Comparison of ENCODE assay signal across 1 cellular context in the genomic region with DNA sequence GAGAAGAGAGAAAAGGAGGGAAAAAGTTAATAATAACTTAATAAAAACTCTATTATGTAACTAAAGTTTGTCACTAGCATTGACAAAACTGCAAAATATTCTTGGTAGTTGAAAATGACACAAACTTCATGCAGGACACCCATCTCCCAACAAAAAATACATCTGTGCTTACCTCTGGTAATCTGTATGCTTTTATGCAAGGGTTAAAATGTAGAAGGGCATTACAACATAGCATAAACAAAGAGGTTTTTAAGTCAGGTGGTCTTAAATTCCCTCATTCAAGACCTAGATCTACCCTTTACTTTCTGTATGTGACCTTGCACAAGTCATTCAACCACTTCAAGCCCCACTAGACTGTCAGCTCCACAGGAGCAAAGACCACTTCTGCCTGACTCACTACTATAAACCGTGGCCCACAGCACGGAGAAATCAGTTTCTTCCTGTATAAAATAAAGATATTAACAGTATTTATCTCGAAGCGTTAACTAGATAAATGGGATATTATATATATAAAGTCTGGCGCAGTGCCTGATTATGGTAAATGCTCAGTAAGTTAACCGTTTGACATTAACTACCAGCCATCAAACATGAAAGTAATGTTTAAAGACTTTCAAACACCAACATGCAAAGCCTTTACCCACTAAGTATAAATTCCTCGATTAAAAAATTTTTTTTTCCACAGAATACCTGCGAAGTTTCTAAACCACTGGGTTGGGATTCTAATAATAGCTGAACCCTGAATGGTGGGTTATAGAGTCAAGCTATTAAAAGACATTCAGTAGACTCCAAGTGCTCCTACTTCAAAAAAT.
A peak's percentile ranks its signal among the peaks of the same experiment; 100 is the strongest.
TF ChIP-seq lines count a peak whose summit lies in the region.

No MANE protein-coding gene starts in this region.

TF ChIP-seq in GM12878, 131 proteins besides CTCF, POLR2A, EP300 and RAD21 (continued from another document):
- no peak for TF ChIP-seq E4F1 (IDR thresholded peaks at IDR 0.05; ENCODE audit: borderline replicate concordance, partially characterized antibody)
- TF ChIP-seq NFIC (IDR thresholded peaks at IDR 0.05; ENCODE audit: low read depth, low read length) = 0 out of 2 replicates have a peak, but pooled peaks have one; percentile 42
- no peak for TF ChIP-seq POLR2AphosphoS2 (IDR thresholded peaks at IDR 0.05; ENCODE audit: low read depth, low read length)
- no peak for TF ChIP-seq TCF3 (IDR thresholded peaks at IDR 0.05; ENCODE audit: borderline replicate concordance, insufficient read depth, low read depth, low read length)
- TF ChIP-seq PAX5 (IDR thresholded peaks at IDR 0.05; ENCODE audit: borderline replicate concordance, low read depth, low read length) = no peak
- TF ChIP-seq EGR1 (IDR thresholded peaks at IDR 0.05; ENCODE audit: borderline replicate concordance in 1 of 2, low read depth in 2 of 2, low read length in 2 of 2) = no peak
- no peak for TF ChIP-seq MTA2 (IDR thresholded peaks at IDR 0.05; ENCODE audit: low read depth)
- 0 out of 2 replicates have a peak, but pooled peaks have one; percentile 42 for TF ChIP-seq ESRRA (IDR thresholded peaks at IDR 0.05; ENCODE audit: low read length)
- no peak for TF ChIP-seq YY1 (IDR thresholded peaks at IDR 0.05; ENCODE audit: low read depth, low read length)
- TF ChIP-seq ZBTB40 (IDR thresholded peaks at IDR 0.05; ENCODE audit: borderline replicate concordance) = no peak
- no peak for TF ChIP-seq RAD51 (IDR thresholded peaks at IDR 0.05)
- TF ChIP-seq POLR2AphosphoS5 (IDR thresholded peaks at IDR 0.05; ENCODE audit: low read length) = no peak
- no peak for TF ChIP-seq ZSCAN29 (IDR thresholded peaks at IDR 0.05)
- no peak for TF ChIP-seq TCF7 (IDR thresholded peaks at IDR 0.05; ENCODE audit: borderline replicate concordance)
- TF ChIP-seq CBX5 (IDR thresholded peaks at IDR 0.05; ENCODE audit: low read depth) = 0 out of 2 replicates have a peak, but pooled peaks have one; percentile 0
- no peak for TF ChIP-seq CHD2 (IDR thresholded peaks at IDR 0.05; ENCODE audit: borderline replicate concordance, low read depth, low read length)
- TF ChIP-seq WRNIP1 (IDR thresholded peaks at IDR 0.05; ENCODE audit: borderline replicate concordance, low read depth, low read length) = no peak
- TF ChIP-seq RELB (IDR thresholded peaks at IDR 0.05; ENCODE audit: low read depth) = no peak
- no peak for TF ChIP-seq DPF2 (IDR thresholded peaks at IDR 0.05)
- no peak for TF ChIP-seq RBBP5 (conservative IDR thresholded peaks at IDR 0.05)
- no peak for TF ChIP-seq ATF7 (IDR thresholded peaks at IDR 0.05; ENCODE audit: low read depth)
- TF ChIP-seq MLLT1 (IDR thresholded peaks at IDR 0.05) = no peak
- TF ChIP-seq, protein P1, sequence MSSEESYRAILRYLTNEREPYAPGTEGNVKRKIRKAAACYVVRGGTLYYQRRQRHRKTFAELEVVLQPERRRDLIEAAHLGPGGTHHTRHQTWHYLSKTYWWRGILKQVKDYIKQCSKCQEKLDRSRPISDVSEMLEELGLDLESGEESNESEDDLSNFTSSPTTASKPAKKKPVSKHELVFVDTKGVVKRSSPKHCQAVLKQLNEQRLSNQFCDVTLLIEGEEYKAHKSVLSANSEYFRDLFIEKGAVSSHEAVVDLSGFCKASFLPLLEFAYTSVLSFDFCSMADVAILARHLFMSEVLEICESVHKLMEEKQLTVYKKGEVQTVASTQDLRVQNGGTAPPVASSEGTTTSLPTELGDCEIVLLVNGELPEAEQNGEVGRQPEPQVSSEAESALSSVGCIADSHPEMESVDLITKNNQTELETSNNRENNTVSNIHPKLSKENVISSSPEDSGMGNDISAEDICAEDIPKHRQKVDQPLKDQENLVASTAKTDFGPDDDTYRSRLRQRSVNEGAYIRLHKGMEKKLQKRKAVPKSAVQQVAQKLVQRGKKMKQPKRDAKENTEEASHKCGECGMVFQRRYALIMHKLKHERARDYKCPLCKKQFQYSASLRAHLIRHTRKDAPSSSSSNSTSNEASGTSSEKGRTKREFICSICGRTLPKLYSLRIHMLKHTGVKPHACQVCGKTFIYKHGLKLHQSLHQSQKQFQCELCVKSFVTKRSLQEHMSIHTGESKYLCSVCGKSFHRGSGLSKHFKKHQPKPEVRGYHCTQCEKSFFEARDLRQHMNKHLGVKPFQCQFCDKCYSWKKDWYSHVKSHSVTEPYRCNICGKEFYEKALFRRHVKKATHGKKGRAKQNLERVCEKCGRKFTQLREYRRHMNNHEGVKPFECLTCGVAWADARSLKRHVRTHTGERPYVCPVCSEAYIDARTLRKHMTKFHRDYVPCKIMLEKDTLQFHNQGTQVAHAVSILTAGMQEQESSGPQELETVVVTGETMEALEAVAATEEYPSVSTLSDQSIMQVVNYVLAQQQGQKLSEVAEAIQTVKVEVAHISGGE (CRISPR knock-in tag; IDR thresholded peaks at IDR 0.05) = no peak
